20 cellular contexts compared by ENCODE assay signal in genomic region chr1:178951600-178951999, GRCh38.
DNase-seq lines count a peak whose midpoint lies in the region; ATAC-seq, FAIRE-seq and TF ChIP-seq lines count a peak whose summit lies in the region.
"Had no signal": no experiment of that assay in that cellular context is flagged by ENCODE, and none has a peak within 500 bp of the region (broad histone marks: within the 10 kb centered on the region; RNA-seq: fewer than 3 reads in every experiment).

No MANE protein-coding gene starts in this region.

- ATAC-seq in HepG2 (no peak), right lobe of liver (no peak), pancreas (no peak)
- ATAC-seq: GM12878 had no signal

- CTCF ChIA-PET in HepG2 (lab: Yijun Ruan, JAX; ENCODE audit: low intra/inter-chr PET ratio, low total read pairs), result no interaction called here

- H2AFZ ChIP-seq in HepG2 (ENCODE audit: low read length), result peak overlapping the region; percentile 59

- DNase-seq in HepG2 (ENCODE audit: low spot score), result no peak
- no peak for DNase-seq in right lobe of liver
- DNase-seq in mucosa of gallbladder (ENCODE audit: low spot score), result peak; percentile 34
- no peak for DNase-seq in pancreas
- no peak for DNase-seq in uterus
- no peak for DNase-seq in DMS114 treated with DMSO at 0.1 percent for 48 hours (lab: John Stamatoyannopoulos, UW; ENCODE audit: unreplicated experiment)
- DNase-seq in Kasumi-1 (lab: John Stamatoyannopoulos, UW), result no peak
- DNase-seq in NCI-H187 treated with DMSO at 0.1 percent for 48 hours (lab: John Stamatoyannopoulos, UW), result no peak
- DNase-seq: 8988T; C1 segment of cervical spinal cord; Calu3; CD4-positive, alpha-beta T cell; DMS 273 treated with DMSO at 0.1 percent for 48 hours; DMS79; HCEC 1CT; HFFc6; IMR-90 had no signal

- in situ Hi-C loops in HepG2 (cut with HindIII; ENCODE audit: extremely low pct_ligation_motif_present, low pct_unique_long_range_greater_than_20kb), result no loop called here

- intact Hi-C loops in HepG2 (cut with micrococcal nuclease; ENCODE audit: unreplicated experiment), result loop anchor here (2.0 kb wide), 1 partner anchor 35 kb away; no protein-coding TSS in a partner anchor
- intact Hi-C loops in right lobe of liver (cut with DNase I), result no loop called here
- intact Hi-C loops in pancreas (cut with DNase I), result no loop called here
- intact Hi-C loops in uterus (cut with DNase I; ENCODE audit: low total_unique reads), result no loop called here

- H3K79me2 ChIP-seq in HepG2 (ENCODE audit: insufficient read depth, low read length), result no peaks in the 10 kb centered on the region

- POLR2A ChIA-PET in HepG2 (lab: Yijun Ruan, JAX), result no interaction called here

- H3K4me3 ChIP-seq in HepG2 (replicated peaks in 1 of 3; ENCODE audit: insufficient read depth in 1 of 3, low read depth in 2 of 3, low read length in 3 of 3), result no peak overlapping the region
- no peak overlapping the region for H3K4me3 ChIP-seq in right lobe of liver
- H3K4me3 ChIP-seq in pancreas, result no peak overlapping the region
- no peak overlapping the region for H3K4me3 ChIP-seq in uterus
- H3K4me3 ChIP-seq: GM12878 had no signal

- no peak overlapping the region for H3K9ac ChIP-seq in HepG2 (ENCODE audit: insufficient read depth, low read depth, low read length)

- H3K4me1 ChIP-seq in HepG2 (ENCODE audit: insufficient read depth, low read length) (peaks cover 72% of the 10 kb centered on the region), right lobe of liver (peaks cover 0 to 16% (median 0%) of the 10 kb centered on the region in 4 donors), pancreas (peaks cover 0 to 3% (median 0%) of the 10 kb centered on the region in 3 donors), uterus (peaks cover 3 to 4% of the 10 kb centered on the region in 2 donors)

- BruUV-seq in HepG2 (replicated peaks; lab: Mats Ljungman, UMichigan), result no TSS peak

- TF ChIP-seq RAD21 in HepG2 (CRISPR knock-in tag; IDR thresholded peaks at IDR 0.05), result no peak

- no peaks in the 10 kb centered on the region for H4K20me1 ChIP-seq in HepG2 (ENCODE audit: insufficient read depth, low read length)

- H3K4me2 ChIP-seq in HepG2 (ENCODE audit: low read depth, low read length), result 0 out of 2 replicates have a peak overlapping the region, but pooled peaks have one; percentile 1

- no peaks in the 10 kb centered on the region for H3K9me3 ChIP-seq in HepG2 (ENCODE audit: low read length)
- H3K9me3 ChIP-seq in right lobe of liver, result no peaks in the 10 kb centered on the region
- no peaks in the 10 kb centered on the region for H3K9me3 ChIP-seq in pancreas
- no peaks in the 10 kb centered on the region for H3K9me3 ChIP-seq in uterus

- no peak for TF ChIP-seq CTCF in HepG2 (CRISPR knock-in tag; IDR thresholded peaks at IDR 0.05)
- TF ChIP-seq CTCF in right lobe of liver (IDR thresholded peaks at IDR 0.05), result no peak
- TF ChIP-seq CTCF in pancreas (IDR thresholded peaks at IDR 0.05), result no peak
- no peak for TF ChIP-seq CTCF in uterus (IDR thresholded peaks at IDR 0.05)

- no peak for FAIRE-seq in HepG2 (lab: Jason Lieb, UNC)
- FAIRE-seq in pancreas (lab: Jason Lieb, UNC), result no peak
- FAIRE-seq: GM12878, GM18507 had no signal

- no peak overlapping the region for H3K27ac ChIP-seq in HepG2 (ENCODE audit: extremely low read length, insufficient read depth, low read length)
- no peak overlapping the region for H3K27ac ChIP-seq in right lobe of liver
- H3K27ac ChIP-seq in pancreas, result peak overlapping the region in 3 of 4 donors; percentile 58 to 70 (median 68)
- H3K27ac ChIP-seq in uterus, result peak overlapping the region; percentile 36 to 48
- H3K27ac ChIP-seq: HL-60 had no signal

- H3K27me3 ChIP-seq in HepG2 (ENCODE audit: control insufficient read depth in 1 of 2, insufficient read depth in 2 of 2, low read length in 2 of 2) (no peaks in the 10 kb centered on the region), right lobe of liver (no peaks in the 10 kb centered on the region), pancreas (no peaks in the 10 kb centered on the region), uterus (no peaks in the 10 kb centered on the region)

- WGBS in HepG2 (ENCODE audit: low lambda C conversion rate), result 93% methylated on average over 4 of the region's 4 CpGs
- WGBS in right lobe of liver (ENCODE audit: insufficient coverage, low coverage, low lambda C conversion rate, missing lambda C conversion rate), result 89% methylated on average over 4 of the region's 4 CpGs
- 82 to 86% methylated on average over 4 of the region's 4 CpGs for WGBS in pancreas, 2 donors

- TF ChIP-seq POLR2A in HepG2 (IDR thresholded peaks at IDR 0.05; ENCODE audit: insufficient read depth in 1 of 2, low read depth in 2 of 2, low read length in 2 of 2) (no peak), right lobe of liver (IDR thresholded peaks at IDR 0.05) (no peak), uterus (IDR thresholded peaks at IDR 0.05) (no peak)

- TF ChIP-seq EP300 in HepG2 (IDR thresholded peaks at IDR 0.05; ENCODE audit: low read depth in 2 of 2, low read length in 2 of 2) (no peak), HepG2 (CRISPR knock-in tag; IDR thresholded peaks at IDR 0.05; ENCODE audit: borderline replicate concordance) (no peak)

- H3K36me3 ChIP-seq in HepG2 (replicated peaks in 1 of 2; ENCODE audit: control insufficient read depth in 1 of 2, insufficient read depth in 2 of 2, low read length in 2 of 2) (no peaks in the 10 kb centered on the region), right lobe of liver (no peaks in the 10 kb centered on the region), pancreas (no peaks in the 10 kb centered on the region), uterus (no peaks in the 10 kb centered on the region)

TF ChIP-seq in HepG2, 621 proteins besides CTCF, POLR2A, EP300 and RAD21 (continues in another document):
- TF ChIP-seq NR2F1 (CRISPR knock-in tag; IDR thresholded peaks at IDR 0.05) (no peak), ZNF704 (CRISPR knock-in tag; IDR thresholded peaks at IDR 0.05; ENCODE audit: borderline replicate concordance) (no peak), HOXA9 (CRISPR knock-in tag; IDR thresholded peaks at IDR 0.05; ENCODE audit: borderline replicate concordance) (no peak), ATF5 (CRISPR knock-in tag; IDR thresholded peaks at IDR 0.05; ENCODE audit: low read depth) (no peak), IKZF5 (CRISPR knock-in tag; IDR thresholded peaks at IDR 0.05) (no peak), SNAI1 (CRISPR knock-in tag; IDR thresholded peaks at IDR 0.05; ENCODE audit: borderline replicate concordance) (no peak), SYNCRIP (IDR thresholded peaks at IDR 0.05; ENCODE audit: insufficient read depth, low read depth, low read length) (no peak)

Comparison
In these comparisons a context has a peak if more than half of its experiments do, and no peak if none do; other contexts are left out.
1. H3K27ac ChIP-seq: peak in pancreas (3 of 4) and uterus (2 of 2); none in HepG2 (single experiment) and right lobe of liver (0 of 3).